30 cellular contexts compared by ENCODE assay signal in genomic region chr13:34591163-34591562, GRCh38.
"Had no signal": no experiment of that assay in that cellular context is flagged by ENCODE, and none has a peak within 500 bp of the region (broad histone marks: within the 10 kb centered on the region; RNA-seq: fewer than 3 reads in every experiment).

No MANE protein-coding gene starts in this region.

- H3K27ac ChIP-seq: adrenal gland, body of pancreas, cardiac muscle cell, ovary, prostate gland, transverse colon had no signal

- H3K27me3 ChIP-seq: adrenal gland, body of pancreas, cardiac muscle cell, heart left ventricle, ovary, transverse colon had no signal

- H3K9me3 ChIP-seq: adrenal gland, body of pancreas, heart left ventricle, mucosa of descending colon, ovary, prostate gland, transverse colon had no signal

- DNase-seq: activated B cell treated with CpG ODN at 0.5 μM for 24 hours; activated CD4-positive, alpha-beta T cell treated with anti-CD3 and anti-CD28 coated beads for 36 hours; activated CD4-positive, alpha-beta T cell treated with anti-CD3 and anti-CD28 coated beads, Interleukin-2, amount 50 U/mL, for 4 hours; activated effector memory CD4-positive, alpha-beta T cell treated with Interleukin-2 at 50 U/mL for 16 hours; activated naive CD4-positive, alpha-beta T cell treated with Interleukin-2 at 50 U/mL for 16 hours; activated T-cell treated with anti-CD3 and anti-CD28 coated beads for 4 hours; activated T-cell treated with anti-CD3 and anti-CD28 coated beads, Interleukin-2, amount 50 U/mL, for 72 hours; aorta; cortex of kidney; effector memory CD8-positive, alpha-beta T cell; erythroblast; foreskin fibroblast; immature natural killer cell; kidney; retina; stimulated activated CD4-positive, alpha-beta T cell treated with anti-CD3 and anti-CD28 coated beads, Interleukin-15, amount 100 ng/mL, for 24 hours; stimulated activated CD4-positive, alpha-beta T cell treated with anti-CD3 and anti-CD28 coated beads, Interleukin-2, amount 100 ng/mL, for 24 hours; stimulated activated naive CD4-positive, alpha-beta T cell; T-helper 1 cell; transverse colon had no signal

- H3K27ac Mint-ChIP-seq: activated B cell treated with CpG ODN at 0.5 μM for 24 hours; activated CD4-positive, alpha-beta T cell treated with anti-CD3 and anti-CD28 coated beads for 36 hours; activated naive CD8-positive, alpha-beta T cell; activated T-cell treated with anti-CD3 and anti-CD28 coated beads, Interleukin-2, amount 50 U/mL, for 72 hours; effector memory CD8-positive, alpha-beta T cell; immature natural killer cell; natural killer cell treated with Interleukin-12 subunit alpha and Interleukin-12 subunit beta and Interleukin-15 and Interleukin-18, amount 100 ng/mL, for 72 hours; T-helper 2 cell treated with Interferon-gamma antibody and Interleukin-4, amounts not matched to agents 5 μg/mL and 100 μg/mL, for 36 hours had no signal

- H3K4me1 ChIP-seq: adrenal gland, body of pancreas, prostate gland, transverse colon had no signal

- H3K4me3 ChIP-seq: adrenal gland, body of pancreas, cardiac muscle cell, heart left ventricle, mucosa of descending colon, ovary, prostate gland, transverse colon had no signal

- H3K4me3 Mint-ChIP-seq: activated B cell treated with CpG ODN at 0.5 μM for 24 hours; activated CD4-positive, alpha-beta T cell treated with anti-CD3 and anti-CD28 coated beads for 36 hours; activated naive CD8-positive, alpha-beta T cell; activated T-cell treated with anti-CD3 and anti-CD28 coated beads, Interleukin-2, amount 50 U/mL, for 72 hours; effector memory CD8-positive, alpha-beta T cell; immature natural killer cell; natural killer cell treated with Interleukin-12 subunit alpha and Interleukin-12 subunit beta and Interleukin-15 and Interleukin-18, amount 100 ng/mL, for 72 hours; T-helper 2 cell treated with Interferon-gamma antibody and Interleukin-4, amounts not matched to agents 5 μg/mL and 100 μg/mL, for 36 hours had no signal

- H3K36me3 ChIP-seq: adrenal gland, cardiac muscle cell, heart left ventricle, ovary, prostate gland, transverse colon had no signal

- H3K4me1 Mint-ChIP-seq: activated B cell treated with CpG ODN at 0.5 μM for 24 hours; activated CD4-positive, alpha-beta T cell treated with anti-CD3 and anti-CD28 coated beads for 36 hours; immature natural killer cell had no signal

- H3K27me3 Mint-ChIP-seq: activated B cell treated with CpG ODN at 0.5 μM for 24 hours; activated CD4-positive, alpha-beta T cell treated with anti-CD3 and anti-CD28 coated beads for 36 hours; effector memory CD8-positive, alpha-beta T cell; natural killer cell treated with Interleukin-12 subunit alpha and Interleukin-12 subunit beta and Interleukin-15 and Interleukin-18, amount 100 ng/mL, for 72 hours had no signal

- H3K36me3 Mint-ChIP-seq: activated naive CD8-positive, alpha-beta T cell; immature natural killer cell; natural killer cell treated with Interleukin-12 subunit alpha and Interleukin-12 subunit beta and Interleukin-15 and Interleukin-18, amount 100 ng/mL, for 72 hours had no signal
